Comparison of ENCODE assay signal across 30 cellular contexts in genomic region chr4:3287972-3288570, GRCh38. TPM values are rescaled to one million over a fixed set of nuclear protein-coding genes. Genes with fewer than 3 reads are reported as not detected.
DNase-seq lines count a peak whose midpoint lies in the region; ATAC-seq, FAIRE-seq and TF ChIP-seq lines count a peak whose summit lies in the region.
"Had no signal": no experiment of that assay in that cellular context is flagged by ENCODE, and none has a peak within 500 bp of the region (broad histone marks: within the 10 kb centered on the region; RNA-seq: fewer than 3 reads in every experiment).

No MANE protein-coding gene starts in this region.

- TF ChIP-seq POLR2A in HepG2 (IDR thresholded peaks at IDR 0.05; ENCODE audit: insufficient read depth in 1 of 2, low read depth in 2 of 2, low read length in 2 of 2) (no peak), stomach (IDR thresholded peaks at IDR 0.05) (no peak)

- no peak overlapping the region for H4K91ac ChIP-seq in H9 (ENCODE audit: insufficient read length, low read depth, low read length)

- H3K27me3 ChIP-seq in H9 (ENCODE audit: insufficient read depth, low read length) (no peaks in the 10 kb centered on the region; the same call in 1 of the 2 replicates), HepG2 (ENCODE audit: control insufficient read depth in 1 of 2, insufficient read depth in 2 of 2, low read length in 2 of 2) (0 out of 5 replicates have a peak, but pooled peaks cover 0 to 1% of the 10 kb centered on the region in 2 experiments), stomach (peaks cover 0 to 43% (median 23%) of the 10 kb centered on the region in 3 donors)
- H3K27me3 ChIP-seq: ovary, thyroid gland had no signal

- no peak overlapping the region for H3K23ac ChIP-seq in H9 (ENCODE audit: insufficient read length, low read depth, low read length)

- no peak for TF ChIP-seq EP300 in HepG2 (IDR thresholded peaks at IDR 0.05; ENCODE audit: low read depth in 2 of 2, low read length in 2 of 2)
- TF ChIP-seq EP300 in HepG2 (CRISPR knock-in tag; IDR thresholded peaks at IDR 0.05; ENCODE audit: borderline replicate concordance) = no peak
- no peak for TF ChIP-seq EP300 in stomach (IDR thresholded peaks at IDR 0.05)

- POLR2A ChIA-PET in HepG2 (lab: Yijun Ruan, JAX) = no interaction called here

- no peak overlapping the region for H2AFZ ChIP-seq in H9 (ENCODE audit: low read length)
- H2AFZ ChIP-seq in HepG2 (ENCODE audit: low read length) = no peak overlapping the region

- no peak overlapping the region for H2BK20ac ChIP-seq in H9 (ENCODE audit: low read depth, low read length, poor library complexity, severe bottlenecking)

- FAIRE-seq in HepG2 (lab: Jason Lieb, UNC) = no peak
- FAIRE-seq: endometrium, GM12891, RCC 7860 had no signal

- H3K9me3 Mint-ChIP-seq in H9 = no peaks in the 10 kb centered on the region; a peak in 1 of 5 replicates
- peaks cover 0 to 4% (median 2%) of the 10 kb centered on the region in 5 experiments for H3K9me3 Mint-ChIP-seq in brain
- H3K9me3 Mint-ChIP-seq: activated naive CD4-positive, alpha-beta T cell treated with anti-CD3 and anti-CD28 coated beads for 36 hours; activated T-cell treated with anti-CD3 and anti-CD28 coated beads, Interleukin-2, amount 50 U/mL, for 72 hours; central memory CD8-positive, alpha-beta T cell; nephron; stimulated activated naive CD8-positive, alpha-beta T cell treated with anti-CD3 and anti-CD28 coated beads, Interleukin-15, amount 100 ng/mL, for 72 hours had no signal

- intact Hi-C loops in HepG2 (cut with micrococcal nuclease; ENCODE audit: unreplicated experiment) = no loop called here
- intact Hi-C loops in stomach (cut with DNase I; ENCODE audit: low total_unique reads) = no loop called here

- in situ Hi-C loops in HepG2 (cut with HindIII; ENCODE audit: extremely low pct_ligation_motif_present, low pct_unique_long_range_greater_than_20kb) = no loop called here

- H3K36me3 ChIP-seq in HepG2 (replicated peaks in 1 of 2; ENCODE audit: control insufficient read depth in 1 of 2, insufficient read depth in 2 of 2, low read length in 2 of 2) (no peaks in the 10 kb centered on the region), stomach (no peaks in the 10 kb centered on the region)
- H3K36me3 ChIP-seq: esophagus muscularis mucosa, ovary, thyroid gland had no signal

- no peak overlapping the region for H4K8ac ChIP-seq in H9 (replicated peaks; ENCODE audit: insufficient read length, low read depth, low read length)

- H3K4me1 Mint-ChIP-seq in H9 = peaks cover 7 to 14% of the 10 kb centered on the region in 2 experiments
- peaks cover 46% of the 10 kb centered on the region for H3K4me1 Mint-ChIP-seq in brain

- no peak overlapping the region for H2BK120ac ChIP-seq in H9 (ENCODE audit: low read depth, low read length, poor library complexity, severe bottlenecking)

- no peak overlapping the region for H2BK15ac ChIP-seq in H9 (ENCODE audit: low read depth, low read length)

- H3K23me2 ChIP-seq in H9 (ENCODE audit: insufficient read length, low read depth, low read length, poor library complexity, severe bottlenecking) = peaks cover 10% of the 10 kb centered on the region

- H3K4me3 Mint-ChIP-seq in H9 (no peak overlapping the region), brain (no peak overlapping the region)
- H3K4me3 Mint-ChIP-seq: activated CD4-positive, alpha-beta T cell treated with anti-CD3 and anti-CD28 coated beads for 36 hours; activated naive CD4-positive, alpha-beta T cell treated with anti-CD3 and anti-CD28 coated beads for 36 hours; activated T-cell treated with anti-CD3 and anti-CD28 coated beads, Interleukin-2, amount 50 U/mL, for 72 hours; central memory CD8-positive, alpha-beta T cell; stimulated activated naive CD8-positive, alpha-beta T cell treated with anti-CD3 and anti-CD28 coated beads, Interleukin-15, amount 100 ng/mL, for 72 hours had no signal

- H3K4me3 ChIP-seq in HepG2 (replicated peaks in 1 of 3; ENCODE audit: insufficient read depth in 1 of 3, low read depth in 2 of 3, low read length in 3 of 3) (no peak overlapping the region; a peak in 1 of 6 replicates), stomach (no peak overlapping the region)
- H3K4me3 ChIP-seq: esophagus muscularis mucosa, ovary, thyroid gland had no signal

- H3K79me2 ChIP-seq in H9 (ENCODE audit: insufficient read depth, low read length) (no peaks in the 10 kb centered on the region), HepG2 (ENCODE audit: insufficient read depth, low read length) (peaks cover 13% of the 10 kb centered on the region)

- no peak overlapping the region for H4K5ac ChIP-seq in H9 (ENCODE audit: insufficient read length, low read depth, low read length)

- no peak overlapping the region for H3T11ph ChIP-seq in H9 (ENCODE audit: low read length)

- H3K9me3 ChIP-seq in H9 (ENCODE audit: control insufficient read depth, low read depth, low read length) (no peaks in the 10 kb centered on the region), HepG2 (ENCODE audit: low read length) (no peaks in the 10 kb centered on the region), stomach (no peaks in the 10 kb centered on the region)
- H3K9me3 ChIP-seq: Caco-2, esophagus muscularis mucosa, ovary, thyroid gland had no signal

- no peak overlapping the region for H3K27ac ChIP-seq in H9 (ENCODE audit: insufficient read length, low read depth, low read length)
- H3K27ac ChIP-seq in HepG2 (ENCODE audit: extremely low read length, insufficient read depth, low read length) = no peak overlapping the region
- H3K27ac ChIP-seq in stomach = no peak overlapping the region
- H3K27ac ChIP-seq: esophagus muscularis mucosa, ovary, thyroid gland had no signal

- no peaks in the 10 kb centered on the region for H3K79me1 ChIP-seq in H9 (ENCODE audit: insufficient read depth, low read depth, low read length, poor library complexity, severe bottlenecking)

- no peak for TF ChIP-seq RAD21 in HepG2 (CRISPR knock-in tag; IDR thresholded peaks at IDR 0.05)

- H3K27ac Mint-ChIP-seq in H9 (no peak overlapping the region), brain (peak overlapping the region in 3 of 5 experiments; percentile 72 to 92 (median 89))
- H3K27ac Mint-ChIP-seq: activated CD4-positive, alpha-beta T cell treated with anti-CD3 and anti-CD28 coated beads for 36 hours; activated naive CD4-positive, alpha-beta T cell treated with anti-CD3 and anti-CD28 coated beads for 36 hours; activated T-cell treated with anti-CD3 and anti-CD28 coated beads, Interleukin-2, amount 50 U/mL, for 72 hours; nephron; stimulated activated naive CD8-positive, alpha-beta T cell treated with anti-CD3 and anti-CD28 coated beads, Interleukin-15, amount 100 ng/mL, for 72 hours had no signal

- no peak overlapping the region for H3K4me2 ChIP-seq in H9 (ENCODE audit: insufficient read depth, insufficient read length, low read length)
- H3K4me2 ChIP-seq in HepG2 (ENCODE audit: low read depth, low read length) = peak overlapping the region; percentile 2; the same call in 1 of the 2 replicates

- H3K18ac ChIP-seq in H9 (ENCODE audit: insufficient read length, low read depth, low read length) = no peak overlapping the region

- peaks cover 38% of the 10 kb centered on the region for H3K27me3 Mint-ChIP-seq in H9 (ENCODE audit: low read depth)
- H3K27me3 Mint-ChIP-seq in brain = no peaks in the 10 kb centered on the region

- CTCF ChIA-PET in HepG2 (lab: Yijun Ruan, JAX; ENCODE audit: low intra/inter-chr PET ratio, low total read pairs) = no interaction called here

- H3K36me3 Mint-ChIP-seq in H9 (ENCODE audit: insufficient read depth in 1 of 3, low read depth in 3 of 3) = no peaks in the 10 kb centered on the region
- H3K36me3 Mint-ChIP-seq in brain = no peaks in the 10 kb centered on the region

- H3K4ac ChIP-seq in H9 (ENCODE audit: low read depth, low read length) = no peak overlapping the region

- ATAC-seq in HepG2 = no peak
- ATAC-seq: activated CD4-positive, alpha-beta T cell treated with anti-CD3 and anti-CD28 coated beads for 36 hours; activated T-cell treated with anti-CD3 and anti-CD28 coated beads, Interleukin-2, amount 50 U/mL, for 72 hours; stimulated activated naive CD8-positive, alpha-beta T cell treated with anti-CD3 and anti-CD28 coated beads, Interleukin-15, amount 100 ng/mL, for 72 hours had no signal

- no peak overlapping the region for H2BK5ac ChIP-seq in H9 (ENCODE audit: insufficient read length, low read length)

- DNase-seq in H9 = peak; percentile 21
- no peak for DNase-seq in HepG2 (ENCODE audit: low spot score)
- DNase-seq in stomach = peak; percentile 19
- DNase-seq in NCI-H2171 treated with DMSO at 0.1 percent for 48 hours (lab: John Stamatoyannopoulos, UW) = no peak
- no peak for DNase-seq in NCI-H187 treated with DMSO at 0.1 percent for 48 hours (lab: John Stamatoyannopoulos, UW)
- no peak for DNase-seq in globus pallidus (ENCODE audit: low spot score)
- DNase-seq: activated CD4-positive, alpha-beta T cell treated with anti-CD3 and anti-CD28 coated beads for 36 hours; activated naive CD4-positive, alpha-beta T cell treated with anti-CD3 and anti-CD28 coated beads for 36 hours; activated T-cell treated with anti-CD3 and anti-CD28 coated beads, Interleukin-2, amount 50 U/mL, for 72 hours; Caco-2; DMS53; foreskin fibroblast; HCEC 1CT; kidney glomerular epithelial cell; mammary epithelial cell; NCI-H1436; NCI-H2107; NCI-H446; NCI-H774; SW 1271; thyroid gland had no signal

- H2BK12ac ChIP-seq in H9 (ENCODE audit: insufficient read length, low read depth, low read length) = no peak overlapping the region

- no TSS peak for BruUV-seq in HepG2 (replicated peaks; lab: Mats Ljungman, UMichigan)

- no peak overlapping the region for H3K14ac ChIP-seq in H9 (ENCODE audit: insufficient read depth, low read length)

- no CpG with 5 or more reads among the region's 24 CpGs for WGBS in H9 (ENCODE audit: extremely low coverage, insufficient read length, low lambda C conversion rate)
- 95% methylated on average over 17 of the region's 24 CpGs for WGBS in HepG2 (ENCODE audit: low lambda C conversion rate)
- 78 to 89% (median 81%) methylated on average over 10 to 24 of the region's 24 CpGs for WGBS in stomach, 5 donors

- H4K20me1 ChIP-seq in H9 (ENCODE audit: control insufficient read depth, insufficient read depth, insufficient read length) (no peaks in the 10 kb centered on the region), HepG2 (ENCODE audit: insufficient read depth, low read length) (no peaks in the 10 kb centered on the region)

- no peaks in the 10 kb centered on the region for H3K4me1 ChIP-seq in H9 (ENCODE audit: insufficient read depth, low read length)
- peaks cover 77% of the 10 kb centered on the region for H3K4me1 ChIP-seq in HepG2 (ENCODE audit: insufficient read depth, low read length)
- peaks cover 11 to 18% (median 16%) of the 10 kb centered on the region in 4 donors for H3K4me1 ChIP-seq in stomach
- H3K4me1 ChIP-seq: Caco-2 had no signal

- TF ChIP-seq CTCF in H9 (conservative IDR thresholded peaks at IDR 0.05) (no peak), brain (conservative IDR thresholded peaks at IDR 0.05) (no peak), HepG2 (CRISPR knock-in tag; IDR thresholded peaks at IDR 0.05) (no peak), stomach (IDR thresholded peaks at IDR 0.05) (no peak)

- H3K9ac ChIP-seq in H9 (ENCODE audit: extremely low read depth, insufficient read length, low read length) (no peak overlapping the region), HepG2 (ENCODE audit: insufficient read depth, low read depth, low read length) (no peak overlapping the region)

- H2AK5ac ChIP-seq in H9 (ENCODE audit: insufficient read length, low read length) = no peak overlapping the region

- H3K56ac ChIP-seq in H9 (ENCODE audit: insufficient read length, low read depth, low read length) = no peak overlapping the region

RNA-seq across cellular contexts. Expression of gene RGS12, which starts 4.8 kb away (rescaled TPM):
- total RNA-seq in H9 (2021) (14.0 and 16.9 TPM in 2 replicates), HepG2 (2016; rRNA removed; fragmentation: Illumina TruSeq; extraction: Trizol) (18.2 and 21.0 TPM in 2 replicates), stomach (10 to 100 TPM in 2 of 5 donors, 1 to 10 TPM in 3; 3.5 to 51.8 (median 9.0) TPM)
- polyA plus RNA-seq in brain (ENCODE audit: insufficient read depth, low read depth, low replicate concordance) (59.4 TPM), HepG2 (2011; rRNA removed) (27.7 and 35.5 TPM in 2 replicates), stomach (10 to 100 TPM; 18.9 to 35.2 (median 20.5) TPM)
- 9.3 and 11.0 TPM in 2 replicates for total RNA-seq in HepG2 (2016; cell fraction: cytosol; rRNA removed; fragmentation: Illumina TruSeq; extraction: Trizol; ENCODE audit: low read depth)
- 16.0 and 24.7 TPM in 2 replicates for total RNA-seq in HepG2 (2016; cell fraction: insoluble cytoplasmic fraction; rRNA removed; fragmentation: Illumina TruSeq; extraction: Trizol)
- total RNA-seq in HepG2 (2016; cell fraction: membrane; rRNA removed; fragmentation: Illumina TruSeq; extraction: Trizol) = 16.1 and 18.9 TPM in 2 replicates
- total RNA-seq in HepG2 (2016; cell fraction: nucleus; rRNA removed; fragmentation: Illumina TruSeq; extraction: Trizol) = 21.7 and 25.1 TPM in 2 replicates
- 11.1 and 23.9 TPM in 2 replicates for polyA plus RNA-seq in HepG2 (2011; cell fraction: cytosol; rRNA removed)
- polyA plus RNA-seq in HepG2 (2011; cell fraction: nucleus; rRNA removed) = 115 and 118 TPM in 2 replicates
- 37.4 and 43.4 TPM in 2 replicates for polyA plus RNA-seq in HepG2 (2012)
- 2.0 and 3.4 TPM in 2 replicates for polyA plus RNA-seq in HepG2 (2016; cell fraction: cytosol; fragmentation: Illumina TruSeq; extraction: Trizol; ENCODE audit: low read depth)
- 17.8 and 20.5 TPM in 2 replicates for polyA plus RNA-seq in HepG2 (2016; cell fraction: insoluble cytoplasmic fraction; fragmentation: Illumina TruSeq; extraction: Trizol; ENCODE audit: low read depth)
- 5.5 and 5.6 TPM in 2 replicates for polyA plus RNA-seq in HepG2 (2016; cell fraction: membrane; fragmentation: Illumina TruSeq; extraction: Trizol; ENCODE audit: low read depth)
- polyA plus RNA-seq in HepG2 (2016; cell fraction: nucleus; fragmentation: Illumina TruSeq; extraction: Trizol; ENCODE audit: insufficient read depth, low read depth) = 51.0 and 56.7 TPM in 2 replicates
- polyA minus RNA-seq in HepG2 (2011; rRNA and poly(A)+ RNA removed; ENCODE audit: low replicate concordance) = 4.5 and 52.2 TPM in 2 replicates
- 14.2 and 24.5 TPM in 2 replicates for polyA minus RNA-seq in HepG2 (2011; cell fraction: cytosol; rRNA and poly(A)+ RNA removed)
- polyA minus RNA-seq in HepG2 (2011; cell fraction: nucleus; rRNA and poly(A)+ RNA removed) = 45.0 and 59.1 TPM in 2 replicates

RNA-seq across cellular contexts. Expression of gene MSANTD1, which starts 39.1 kb away (rescaled TPM):
- total RNA-seq in H9 (2021) (0.83 and 0.86 TPM in 2 replicates), HepG2 (2016; rRNA removed; fragmentation: Illumina TruSeq; extraction: Trizol) (0.10 and 0.22 TPM in 2 replicates), stomach (1 to 10 TPM in 4 of 5 donors, not detected in 1; 1.7 to 5.8 (median 4.1) TPM)
- polyA plus RNA-seq in brain (ENCODE audit: insufficient read depth, low read depth, low replicate concordance) (0.51 TPM), HepG2 (2011; rRNA removed) (0.39 and 0.40 TPM in 2 replicates), stomach (1 to 10 TPM in 1 of 3 donors, under 1 TPM in 1, not detected in 1; 0.31 to 1.1 TPM)
- total RNA-seq in HepG2 (2016; cell fraction: cytosol; rRNA removed; fragmentation: Illumina TruSeq; extraction: Trizol; ENCODE audit: low read depth) = 0.09 and 0.20 TPM in 2 replicates
- total RNA-seq in HepG2 (2016; cell fraction: insoluble cytoplasmic fraction; rRNA removed; fragmentation: Illumina TruSeq; extraction: Trizol) = 0.19 TPM in 1 of 2 replicates, not detected in the other
- 0.25 TPM in 1 of 2 replicates, not detected in the other for total RNA-seq in HepG2 (2016; cell fraction: membrane; rRNA removed; fragmentation: Illumina TruSeq; extraction: Trizol)
- 0.59 TPM in 1 of 2 replicates, not detected in the other for total RNA-seq in HepG2 (2016; cell fraction: nucleus; rRNA removed; fragmentation: Illumina TruSeq; extraction: Trizol)
- 0.05 and 0.34 TPM in 2 replicates for polyA plus RNA-seq in HepG2 (2011; cell fraction: cytosol; rRNA removed)
- 2.2 and 3.5 TPM in 2 replicates for polyA plus RNA-seq in HepG2 (2011; cell fraction: nucleus; rRNA removed)
- 0.40 and 0.65 TPM in 2 replicates for polyA plus RNA-seq in HepG2 (2012)
- polyA plus RNA-seq in HepG2 (2016; cell fraction: cytosol; fragmentation: Illumina TruSeq; extraction: Trizol; ENCODE audit: low read depth) = 0.10 and 0.12 TPM in 2 replicates
- 0.16 TPM in 1 of 2 replicates, not detected in the other for polyA plus RNA-seq in HepG2 (2016; cell fraction: insoluble cytoplasmic fraction; fragmentation: Illumina TruSeq; extraction: Trizol; ENCODE audit: low read depth)
- polyA plus RNA-seq in HepG2 (2016; cell fraction: membrane; fragmentation: Illumina TruSeq; extraction: Trizol; ENCODE audit: low read depth) = 0.07 and 0.08 TPM in 2 replicates
- 0.36 and 0.65 TPM in 2 replicates for polyA plus RNA-seq in HepG2 (2016; cell fraction: nucleus; fragmentation: Illumina TruSeq; extraction: Trizol; ENCODE audit: insufficient read depth, low read depth)
- 0.14 and 1.0 TPM in 2 replicates for polyA minus RNA-seq in HepG2 (2011; rRNA and poly(A)+ RNA removed; ENCODE audit: low replicate concordance)
- polyA minus RNA-seq in HepG2 (2011; cell fraction: cytosol; rRNA and poly(A)+ RNA removed) = not detected in 2 replicates
- polyA minus RNA-seq in HepG2 (2011; cell fraction: nucleus; rRNA and poly(A)+ RNA removed) = 1.9 and 2.0 TPM in 2 replicates

Comparison
In these comparisons a context has a peak if more than half of its experiments do, and no peak if none do; other contexts are left out.
1. DNase-seq: peak in H9 (single experiment) and stomach (single experiment); none in HepG2 (single experiment), NCI-H2171 treated with DMSO at 0.1 percent for 48 hours (single experiment), NCI-H187 treated with DMSO at 0.1 percent for 48 hours (single experiment) and globus pallidus (single experiment).
2. H3K27ac Mint-ChIP-seq: peak in brain (3 of 5); none in H9 (0 of 3).